Comparison of ENCODE assay signal across 34 cellular contexts in genomic region chr5:132780577-132780976, GRCh38. TPM values are rescaled to one million over a fixed set of nuclear protein-coding genes. Genes with fewer than 3 reads are reported as not detected.
"Had no signal": no experiment of that assay in that cellular context is flagged by ENCODE, and none has a peak within 500 bp of the region (broad histone marks: within the 10 kb centered on the region; RNA-seq: fewer than 3 reads in every experiment).

No MANE protein-coding gene starts in this region.

- H3K36me3 Mint-ChIP-seq: activated naive CD4-positive, alpha-beta T cell treated with anti-CD3 and anti-CD28 coated beads, Interleukin-2, amount 50 U/mL, for 72 hours; T-cell had no signal

- H3K9me3 Mint-ChIP-seq: activated CD4-positive, alpha-beta memory T cell treated with anti-CD3 and anti-CD28 coated beads, Interleukin-2, amount 10 ng/mL, durations not matched to agents 7 days and 5 days; activated CD4-positive, alpha-beta T cell treated with anti-CD3 and anti-CD28 coated beads, Interleukin-2, amount 10 ng/mL, durations not matched to agents 24 days and 14 days; activated naive CD4-positive, alpha-beta T cell treated with anti-CD3 and anti-CD28 coated beads for 36 hours; activated naive CD4-positive, alpha-beta T cell treated with anti-CD3 and anti-CD28 coated beads, Interleukin-2, amount 50 U/mL, for 72 hours; activated T-helper 2 cell treated with anti-CD3 and anti-CD28 coated beads, Interferon-gamma antibody, Interleukin-2, Interleukin-4, amounts not matched to agents 10 μg/mL and 5 μg/mL and 100 μg/mL, durations not matched to agents 14 hours and 24 hours and 36 hours; T-cell had no signal

- H3K4me3 Mint-ChIP-seq: activated CD4-positive, alpha-beta memory T cell treated with anti-CD3 and anti-CD28 coated beads, Interleukin-2, amount 10 ng/mL, durations not matched to agents 7 days and 5 days; activated CD4-positive, alpha-beta T cell treated with anti-CD3 and anti-CD28 coated beads, Interleukin-2, amount 10 ng/mL, durations not matched to agents 24 days and 14 days; activated naive CD4-positive, alpha-beta T cell treated with anti-CD3 and anti-CD28 coated beads for 36 hours; T-cell had no signal

- ATAC-seq: activated naive CD4-positive, alpha-beta T cell treated with anti-CD3 and anti-CD28 coated beads, Interleukin-2, amount 50 U/mL, for 72 hours; Right ventricle myocardium inferior; SK-N-SH treated with all-trans-retinoic acid at 6 μM for 48 hours; T-cell had no signal

- DNase-seq: activated CD4-positive, alpha-beta memory T cell treated with anti-CD3 and anti-CD28 coated beads, Interleukin-2, amount 10 ng/mL, durations not matched to agents 7 days and 5 days; activated CD4-positive, alpha-beta T cell treated with anti-CD3 and anti-CD28 coated beads, Interleukin-2, amount 10 ng/mL, durations not matched to agents 24 days and 14 days; activated CD8-positive, alpha-beta memory T cell treated with anti-CD3 and anti-CD28 coated beads for 24 hours; activated gamma-delta T cell treated with Interleukin-2 at 50 U/mL for 16 hours; activated naive CD4-positive, alpha-beta T cell treated with anti-CD3 and anti-CD28 coated beads for 36 hours; activated T-cell treated with anti-CD3 and anti-CD28 coated beads, Interleukin-2, amount 50 U/mL, for 1 hour; amniotic stem cell; aorta; brain microvascular endothelial cell; central memory CD4-positive, alpha-beta T cell; MG63; NCI-H1092 treated with DMSO at 0.1 percent for 48 hours; NCI-H1417; NCI-H146; NCI-H187; NCI-H2029 treated with DMSO at 0.1 percent for 48 hours; NCI-H2107; NCI-H2171; NCI-H510A; NCI-H526; NCI-H748 treated with DMSO at 0.1 percent for 48 hours; PC-9; SIG-M5; T-cell; T1000 had no signal

- H3K4me2 ChIP-seq: PC-9 had no signal

- H3K4me3 ChIP-seq: MG63, PC-9 had no signal

- H3K27ac ChIP-seq: brain microvascular endothelial cell, PC-9, RWPE1 had no signal

- H2AFZ ChIP-seq: PC-9 had no signal

- H3K9me3 ChIP-seq: MG63 had no signal

- H3K27ac Mint-ChIP-seq: activated CD4-positive, alpha-beta memory T cell treated with anti-CD3 and anti-CD28 coated beads, Interleukin-2, amount 10 ng/mL, durations not matched to agents 7 days and 5 days; activated CD4-positive, alpha-beta T cell treated with anti-CD3 and anti-CD28 coated beads, Interleukin-2, amount 10 ng/mL, durations not matched to agents 24 days and 14 days; activated naive CD4-positive, alpha-beta T cell treated with anti-CD3 and anti-CD28 coated beads for 36 hours; activated naive CD4-positive, alpha-beta T cell treated with anti-CD3 and anti-CD28 coated beads, Interleukin-2, amount 50 U/mL, for 72 hours; activated T-helper 2 cell treated with anti-CD3 and anti-CD28 coated beads, Interferon-gamma antibody, Interleukin-2, Interleukin-4, amounts not matched to agents 10 μg/mL and 5 μg/mL and 100 μg/mL, durations not matched to agents 14 hours and 24 hours and 36 hours; T-cell had no signal

- H3K36me3 ChIP-seq: brain microvascular endothelial cell, MG63 had no signal

- FAIRE-seq: colon, RCC 7860 had no signal

- H3K27me3 ChIP-seq: brain microvascular endothelial cell, MG63 had no signal

RNA-seq across cellular contexts. Expression of gene SOWAHA, which starts 32.5 kb away (rescaled TPM):
- total RNA-seq: activated CD4-positive, alpha-beta memory T cell treated with anti-CD3 and anti-CD28 coated beads, Interleukin-2, amount 10 ng/mL, durations not matched to agents 7 days and 5 days; activated naive CD4-positive, alpha-beta T cell treated with anti-CD3 and anti-CD28 coated beads for 36 hours; activated naive CD4-positive, alpha-beta T cell treated with anti-CD3 and anti-CD28 coated beads, Interleukin-2, amount 50 U/mL, for 72 hours; OCI-LY7; PC-9; SK-MEL-5; T-cell had no signal

RNA-seq across cellular contexts. Expression of gene CCNI2, which starts 33.4 kb away (rescaled TPM):
- total RNA-seq: aorta, OCI-LY7, SK-MEL-5 had no signal
